ENCODE assay signal across 16 cellular contexts in genomic region chr12:114685869-114686268, GRCh38. TPM values are rescaled to one million over a fixed set of nuclear protein-coding genes. Genes with fewer than 3 reads are reported as not detected.
A peak's percentile ranks its signal among the peaks of the same experiment; 100 is the strongest.
DNase-seq lines count a peak whose midpoint lies in the region; ATAC-seq and TF ChIP-seq lines count a peak whose summit lies in the region.
"Had no signal": no experiment of that assay in that cellular context is flagged by ENCODE, and none has a peak within 500 bp of the region (broad histone marks: within the 10 kb centered on the region; RNA-seq: fewer than 3 reads in every experiment).

No MANE protein-coding gene starts in this region.

- H3K27ac Mint-ChIP-seq in naive thymus-derived CD8-positive, alpha-beta T cell, result no peak overlapping the region
- H3K27ac Mint-ChIP-seq in activated naive CD8-positive, alpha-beta T cell treated with anti-CD3 and anti-CD28 coated beads for 36 hours, result no peak overlapping the region
- H3K27ac Mint-ChIP-seq: activated B cell treated with CpG ODN at 0.5 μM for 24 hours had no signal

- no peaks in the 10 kb centered on the region for H3K9me3 ChIP-seq in effector memory CD4-positive, alpha-beta T cell (ENCODE audit: control insufficient read depth, low read length)
- H3K9me3 ChIP-seq: heart left ventricle had no signal

- peaks cover 45 to 98% (median 82%) of the 10 kb centered on the region in 5 donors for H3K27me3 Mint-ChIP-seq in naive thymus-derived CD8-positive, alpha-beta T cell
- H3K27me3 Mint-ChIP-seq in activated naive CD8-positive, alpha-beta T cell treated with anti-CD3 and anti-CD28 coated beads for 36 hours, result peaks cover 95% of the 10 kb centered on the region

- H3K36me3 ChIP-seq in effector memory CD4-positive, alpha-beta T cell (ENCODE audit: control insufficient read depth, insufficient read depth, low read length), result no peaks in the 10 kb centered on the region
- H3K36me3 ChIP-seq: heart left ventricle had no signal

- POLR2A ChIA-PET in naive thymus-derived CD8-positive, alpha-beta T cell (lab: Charles Lee), result no interaction called here

- H3K4me3 Mint-ChIP-seq in naive thymus-derived CD8-positive, alpha-beta T cell, result peak overlapping the region in 6 of 10 donors; percentile 26 to 86 (median 50)
- no peak overlapping the region for H3K4me3 Mint-ChIP-seq in activated naive CD8-positive, alpha-beta T cell treated with anti-CD3 and anti-CD28 coated beads for 36 hours
- H3K4me3 Mint-ChIP-seq: activated B cell treated with CpG ODN at 0.5 μM for 24 hours; activated naive CD8-positive, alpha-beta T cell treated with anti-CD3 and anti-CD28 coated beads, Interleukin-2, amount 10 ng/mL, durations not matched to agents 7 days and 5 days had no signal

- H3K9me3 Mint-ChIP-seq in naive thymus-derived CD8-positive, alpha-beta T cell, result peaks cover 0 to 30% (median under 1%) of the 10 kb centered on the region in 9 donors
- H3K9me3 Mint-ChIP-seq in activated naive CD8-positive, alpha-beta T cell treated with anti-CD3 and anti-CD28 coated beads for 36 hours, result peaks cover 13% of the 10 kb centered on the region
- H3K9me3 Mint-ChIP-seq: activated B cell treated with CpG ODN at 0.5 μM for 24 hours had no signal

- TF ChIP-seq CTCF in 22Rv1 (IDR thresholded peaks at IDR 0.05) (no peak), HFF-Myc (IDR thresholded peaks at IDR 0.05; ENCODE audit: low read depth, low read length, missing control alignments) (no peak), GM10266 (IDR thresholded peaks at IDR 0.05; ENCODE audit: control insufficient read depth, insufficient read depth, low read depth, missing control alignments) (no peak)

- peak overlapping the region; percentile 73 for H3K4me3 ChIP-seq in HFF-Myc (replicated peaks; ENCODE audit: low read depth, low read length)
- H3K4me3 ChIP-seq in effector memory CD4-positive, alpha-beta T cell (ENCODE audit: insufficient read depth, low read depth, low read length, poor library complexity, severe bottlenecking), result no peak overlapping the region

- DNase-seq in HFF-Myc (ENCODE audit: extremely low read depth, low read depth), result no peak
- no peak for DNase-seq in epithelial cell of prostate (ENCODE audit: low read depth, low spot score)
- DNase-seq in naive thymus-derived CD8-positive, alpha-beta T cell, result no peak
- no peak for DNase-seq in effector memory CD4-positive, alpha-beta T cell
- no peak for DNase-seq in activated naive CD8-positive, alpha-beta T cell treated with anti-CD3 and anti-CD28 coated beads for 36 hours
- no peak for DNase-seq in activated naive CD4-positive, alpha-beta T cell (lab: John Stamatoyannopoulos, UW)
- no peak for DNase-seq in GM10266 (ENCODE audit: extremely low spot score)
- DNase-seq: activated B cell treated with CpG ODN at 0.5 μM for 24 hours; activated naive CD8-positive, alpha-beta T cell treated with anti-CD3 and anti-CD28 coated beads, Interleukin-2, amount 10 ng/mL, durations not matched to agents 7 days and 5 days; heart left ventricle; left ventricle myocardium superior; NCI-H187; NCI-H526 treated with DMSO at 0.1 percent for 48 hours; stimulated activated naive CD4-positive, alpha-beta T cell treated with Interleukin-2 at 50 U/mL for 16 hours had no signal

- H3K27me3 ChIP-seq in effector memory CD4-positive, alpha-beta T cell (replicated peaks; ENCODE audit: control insufficient read depth, insufficient read depth, low read length, poor library complexity, severe bottlenecking), result peaks cover 53% of the 10 kb centered on the region

- peaks cover 6 to 18% (median 16%) of the 10 kb centered on the region in 3 donors for H3K36me3 Mint-ChIP-seq in naive thymus-derived CD8-positive, alpha-beta T cell
- H3K36me3 Mint-ChIP-seq in activated naive CD8-positive, alpha-beta T cell treated with anti-CD3 and anti-CD28 coated beads for 36 hours, result peaks cover 15% of the 10 kb centered on the region

- H3K27ac ChIP-seq in 22Rv1 (peak overlapping the region; percentile 99; the same call in 1 of the 2 replicates), epithelial cell of prostate (peak overlapping the region; percentile 96)
- no peak overlapping the region for H3K27ac ChIP-seq in effector memory CD4-positive, alpha-beta T cell (ENCODE audit: insufficient read depth, low read length, poor library complexity, severe bottlenecking)

- H3K4me1 ChIP-seq in effector memory CD4-positive, alpha-beta T cell (ENCODE audit: control insufficient read depth, insufficient read depth, low read length, poor library complexity, severe bottlenecking), result peaks cover 18% of the 10 kb centered on the region

- peaks cover 25 to 60% (median 34%) of the 10 kb centered on the region in 4 donors for H3K4me1 Mint-ChIP-seq in naive thymus-derived CD8-positive, alpha-beta T cell
- peaks cover 28% of the 10 kb centered on the region for H3K4me1 Mint-ChIP-seq in activated naive CD8-positive, alpha-beta T cell treated with anti-CD3 and anti-CD28 coated beads for 36 hours

- no peak for ATAC-seq in naive thymus-derived CD8-positive, alpha-beta T cell
- ATAC-seq: heart left ventricle, left ventricle myocardium superior, Panc1 had no signal

RNA-seq across cellular contexts. Expression of gene TBX3, which starts 1.9 kb away (rescaled TPM):
- total RNA-seq in naive thymus-derived CD8-positive, alpha-beta T cell, result not detected
- polyA plus RNA-seq in naive thymus-derived CD8-positive, alpha-beta T cell, result not detected
- total RNA-seq in activated naive CD8-positive, alpha-beta T cell treated with anti-CD3 and anti-CD28 coated beads for 36 hours, result not detected
- total RNA-seq: activated B cell treated with CpG ODN at 0.5 μM for 24 hours; activated naive CD8-positive, alpha-beta T cell treated with anti-CD3 and anti-CD28 coated beads, Interleukin-2, amount 10 ng/mL, durations not matched to agents 7 days and 5 days had no signal
